Comparison of ENCODE assay signal across 1 cellular context in the genomic region with DNA sequence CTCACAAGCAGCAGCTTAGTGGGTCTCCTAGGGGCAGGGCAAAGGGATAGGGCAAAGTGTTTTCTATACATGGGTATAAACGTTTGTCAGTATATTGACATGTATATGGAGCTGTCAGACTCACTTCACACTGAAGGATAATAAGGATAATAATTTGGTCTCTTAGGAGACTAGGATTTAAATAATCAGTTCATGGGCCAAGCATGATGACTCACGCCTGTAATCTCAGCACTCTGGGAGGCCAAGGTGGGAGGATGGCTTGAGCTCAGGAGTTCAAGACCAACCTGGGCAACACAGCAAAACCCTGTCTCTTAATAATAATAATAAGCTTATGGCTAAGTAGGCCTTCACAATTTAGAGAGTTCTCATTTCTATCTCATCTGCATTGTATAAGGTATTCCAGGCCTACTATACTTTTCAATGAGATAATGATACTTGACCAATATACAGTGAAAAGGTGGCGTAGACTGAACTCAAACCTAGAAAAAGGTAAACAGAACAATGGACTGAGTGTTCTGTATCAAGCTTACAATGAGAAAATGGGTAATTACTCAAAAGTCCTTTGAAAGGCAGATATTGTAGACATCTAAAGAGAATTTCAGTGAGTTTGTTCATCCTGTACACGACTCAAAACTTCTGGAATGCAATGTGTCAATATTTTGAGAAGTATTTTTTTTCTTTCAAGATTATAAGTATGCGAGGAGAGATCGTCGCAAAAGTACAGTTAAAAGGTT.
TF ChIP-seq lines count a peak whose summit lies in the region.

No MANE protein-coding gene starts in this region.

TF ChIP-seq in SK-N-SH treated with all-trans-retinoic acid at 6 μM for 48 hours, 23 proteins besides CTCF, POLR2A, EP300 and RAD21 (continued from another document):
- TF ChIP-seq PPARA (CRISPR knock-in tag; IDR thresholded peaks at IDR 0.05; ENCODE audit: borderline replicate concordance) (no peak), ZFP3 (CRISPR knock-in tag; IDR thresholded peaks at IDR 0.05) (no peak), ZNF70 (CRISPR knock-in tag; IDR thresholded peaks at IDR 0.05) (no peak)
- TF ChIP-seq, protein P1, sequence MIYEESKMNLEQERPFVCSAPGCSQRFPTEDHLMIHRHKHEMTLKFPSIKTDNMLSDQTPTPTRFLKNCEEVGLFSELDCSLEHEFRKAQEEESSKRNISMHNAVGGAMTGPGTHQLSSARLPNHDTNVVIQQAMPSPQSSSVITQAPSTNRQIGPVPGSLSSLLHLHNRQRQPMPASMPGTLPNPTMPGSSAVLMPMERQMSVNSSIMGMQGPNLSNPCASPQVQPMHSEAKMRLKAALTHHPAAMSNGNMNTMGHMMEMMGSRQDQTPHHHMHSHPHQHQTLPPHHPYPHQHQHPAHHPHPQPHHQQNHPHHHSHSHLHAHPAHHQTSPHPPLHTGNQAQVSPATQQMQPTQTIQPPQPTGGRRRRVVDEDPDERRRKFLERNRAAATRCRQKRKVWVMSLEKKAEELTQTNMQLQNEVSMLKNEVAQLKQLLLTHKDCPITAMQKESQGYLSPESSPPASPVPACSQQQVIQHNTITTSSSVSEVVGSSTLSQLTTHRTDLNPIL (CRISPR knock-in tag; IDR thresholded peaks at IDR 0.05; ENCODE audit: low read depth): no peak
